Comparison of ENCODE assay signal across 22 cellular contexts in genomic region chr17:63658366-63658765, GRCh38. TPM values are rescaled to one million over a fixed set of nuclear protein-coding genes. Genes with fewer than 3 reads are reported as not detected.
DNase-seq lines count a peak whose midpoint lies in the region; ATAC-seq and TF ChIP-seq lines count a peak whose summit lies in the region.
"Had no signal": no experiment of that assay in that cellular context is flagged by ENCODE, and none has a peak within 500 bp of the region (broad histone marks: within the 10 kb centered on the region; RNA-seq: fewer than 3 reads in every experiment).

No MANE protein-coding gene starts in this region.

- intact Hi-C loops in Right ventricle myocardium inferior (cut with DNase I) (no loop called here), thyroid gland (cut with DNase I) (no loop called here)

- H3K4me1 ChIP-seq in cardiac muscle cell (ENCODE audit: low read depth) (no peaks in the 10 kb centered on the region), mesodermal cell (ENCODE audit: control insufficient read depth, insufficient read depth, low read length, poor library complexity, severe bottlenecking) (peaks cover 8% of the 10 kb centered on the region), thyroid gland (peaks cover 11 to 21% of the 10 kb centered on the region in 2 donors)
- H3K4me1 ChIP-seq: A549, BE2C had no signal

- H3K36me3 ChIP-seq in cardiac muscle cell: peaks cover 20% of the 10 kb centered on the region
- peaks cover 70% of the 10 kb centered on the region for H3K36me3 ChIP-seq in mesodermal cell (ENCODE audit: control insufficient read depth, insufficient read depth, low read length)
- no peaks in the 10 kb centered on the region for H3K36me3 ChIP-seq in thyroid gland

- H3K27ac ChIP-seq in cardiac muscle cell (peak overlapping the region; percentile 28), mesodermal cell (ENCODE audit: low read depth, low read length, severe bottlenecking) (peak overlapping the region; percentile 41), thyroid gland (peak overlapping the region; percentile 12 to 60 (median 42)), coronary artery (no peak overlapping the region)
- H3K27ac ChIP-seq: A549; BLaER1 treated with 17β-estradiol and CSF1 and Interleukin-3, amounts not matched to agents 10 nM and 100 nM had no signal

- no peaks in the 10 kb centered on the region for H3K27me3 ChIP-seq in cardiac muscle cell
- no peaks in the 10 kb centered on the region for H3K27me3 ChIP-seq in thyroid gland
- H3K27me3 ChIP-seq: BE2C; BLaER1 treated with 17β-estradiol and CSF1 and Interleukin-3, amounts not matched to agents 10 nM and 100 nM had no signal

- H3K4me3 ChIP-seq in cardiac muscle cell (no peak overlapping the region), choroid plexus epithelial cell (ENCODE audit: low read depth, low read length) (no peak overlapping the region), mesodermal cell (ENCODE audit: extremely low read depth, insufficient read depth, low read length, poor library complexity, severe bottlenecking) (no peak overlapping the region), thyroid gland (replicated peaks in 1 of 3) (no peak overlapping the region), coronary artery (no peak overlapping the region)
- H3K4me3 ChIP-seq: A549; BLaER1 treated with 17β-estradiol and CSF1 and Interleukin-3, amounts not matched to agents 10 nM and 100 nM; GM12878 had no signal

- TF ChIP-seq POLR2A in thyroid gland (IDR thresholded peaks at IDR 0.05): no peak

- ATAC-seq in Right ventricle myocardium inferior (no peak), HG03108 (IDR thresholded peaks at IDR 0.05; ENCODE audit: unreplicated experiment) (no peak)
- ATAC-seq: A549, GM12878 had no signal

- DNase-seq in cardiac muscle cell (ENCODE audit: low read depth in 1 of 2, low spot score in 1 of 2) (peak in 1 of 2 donors; percentile 45), Right ventricle myocardium inferior (ENCODE audit: missing footprints) (no peak), choroid plexus epithelial cell (ENCODE audit: low read depth) (peak; percentile 7), thyroid gland (no peak), NCI-H524 treated with DMSO at 0.1 percent for 48 hours (lab: John Stamatoyannopoulos, UW) (no peak), coronary artery (ENCODE audit: low spot score) (no peak)
- DNase-seq: 8988T; ACHN; AML-193; BE2C; CD4-positive, alpha-beta T cell; CD8-positive, alpha-beta memory T cell; DMS 273 treated with DMSO at 0.1 percent for 48 hours; EL; GDM1; H7; HCEC 1CT had no signal

- 63 to 100% methylated on average over 1 of the region's 1 CpG for WGBS in mesodermal cell (ENCODE audit: insufficient coverage in 2 of 2), 2 experiments
- 31 to 86% methylated on average over 1 of the region's 1 CpG for WGBS in thyroid gland, 2 donors

- TF ChIP-seq CTCF in cardiac muscle cell (IDR thresholded peaks at IDR 0.05; ENCODE audit: low read depth, low read length) (no peak), choroid plexus epithelial cell (conservative IDR thresholded peaks at IDR 0.05; ENCODE audit: low read depth, low read length) (no peak), thyroid gland (IDR thresholded peaks at IDR 0.05) (no peak), coronary artery (IDR thresholded peaks at IDR 0.05) (no peak)

- no peaks in the 10 kb centered on the region for H3K9me3 ChIP-seq in cardiac muscle cell (ENCODE audit: low read depth)
- no peaks in the 10 kb centered on the region for H3K9me3 ChIP-seq in mesodermal cell (ENCODE audit: control insufficient read depth, low read length)
- H3K9me3 ChIP-seq in thyroid gland: no peaks in the 10 kb centered on the region
- H3K9me3 ChIP-seq: A549; BE2C; BLaER1 treated with 17β-estradiol and CSF1 and Interleukin-3, amounts not matched to agents 10 nM and 100 nM had no signal

RNA-seq across cellular contexts. Expression of gene MAP3K3, which starts 36.1 kb away (rescaled TPM):
- total RNA-seq in cardiac muscle cell (28.1 and 31.1 TPM in 2 replicates), Right ventricle myocardium inferior (38.4 TPM), thyroid gland (10 to 100 TPM; 38.6 to 68.0 (median 43.8) TPM)
- polyA plus RNA-seq in cardiac muscle cell: 26.5 and 31.9 TPM in 2 replicates
- polyA plus RNA-seq in mesodermal cell (2013, experiment 1 of 2): 44.3 TPM
- polyA plus RNA-seq in mesodermal cell (2013, experiment 2 of 2): 34.5 TPM

RNA-seq across cellular contexts. Expression of gene LIMD2, which starts 41.6 kb away (rescaled TPM):
- total RNA-seq in cardiac muscle cell (58.8 and 76.3 TPM in 2 replicates), Right ventricle myocardium inferior (3.4 TPM), thyroid gland (10 to 100 TPM in 1 of 4 donors, 1 to 10 TPM in 3; 3.9 to 10.7 (median 7.2) TPM)
- polyA plus RNA-seq in cardiac muscle cell: 58.6 and 74.1 TPM in 2 replicates
- polyA plus RNA-seq in mesodermal cell (2013, experiment 1 of 2): 115 TPM
- 93.5 TPM for polyA plus RNA-seq in mesodermal cell (2013, experiment 2 of 2)

RNA-seq across cellular contexts. Expression of gene TACO1, which starts 57.7 kb away (rescaled TPM):
- total RNA-seq in cardiac muscle cell (25.6 and 34.1 TPM in 2 replicates), Right ventricle myocardium inferior (41.5 TPM), thyroid gland (10 to 100 TPM; 15.3 to 17.1 (median 16.0) TPM)
- 41.3 and 54.9 TPM in 2 replicates for polyA plus RNA-seq in cardiac muscle cell
- 21.8 TPM for polyA plus RNA-seq in mesodermal cell (2013, experiment 1 of 2)
- polyA plus RNA-seq in mesodermal cell (2013, experiment 2 of 2): 19.8 TPM

Comparison
In these comparisons a context has a peak if more than half of its experiments do, and no peak if none do; other contexts are left out.
1. H3K27ac ChIP-seq: peak in cardiac muscle cell (single experiment), mesodermal cell (single experiment) and thyroid gland (3 of 3); none in coronary artery (0 of 2).